In genomic region chr3:132660056-132660744, GRCh38 we compare ENCODE assay signal across 8 cellular contexts. TPM values are rescaled to one million over a fixed set of nuclear protein-coding genes. Genes with fewer than 3 reads are reported as not detected.
A peak's percentile ranks its signal among the peaks of the same experiment; 100 is the strongest.
DNase-seq lines count a peak whose midpoint lies in the region; ATAC-seq and TF ChIP-seq lines count a peak whose summit lies in the region.

TSS of gene UBA5 (plus strand) at chr3:132660329. CDS start at chr3:132660538, 209 bp downstream.

- peaks cover 72% of the 10 kb centered on the region for H3K79me2 ChIP-seq in osteoblast (ENCODE audit: insufficient read depth, low read length)

- H3K4me2 ChIP-seq in osteoblast (ENCODE audit: insufficient read depth, low read length): peak within 1 kb of the TSS; percentile 99

- H3K27me3 ChIP-seq in osteoblast (ENCODE audit: insufficient read depth, low read length) (no peaks in the 10 kb centered on the region), thymus (ENCODE audit: control insufficient read depth, insufficient read depth) (no peaks in the 10 kb centered on the region)

- H3K4me3 ChIP-seq in SK-N-MC (peak within 1 kb of the TSS; percentile 85), osteoblast (ENCODE audit: insufficient read depth, low read length) (peak within 1 kb of the TSS; percentile 95), thymus (ENCODE audit: low read length) (peak within 1 kb of the TSS; percentile 77)

- in situ Hi-C loops in KBM-7 (cut with MboI; ENCODE audit: low pct_unique_long_range_greater_than_20kb, low sequenced_read_pairs): no loop called here

- no peaks in the 10 kb centered on the region for H3K27me3 Mint-ChIP-seq in activated naive CD4-positive, alpha-beta T cell treated with anti-CD3 and anti-CD28 coated beads, Interleukin-2, amount 50 U/mL, for 24 hours

- H4K20me1 ChIP-seq in osteoblast (ENCODE audit: insufficient read depth, low read length): no peaks in the 10 kb centered on the region

- peaks cover 5% of the 10 kb centered on the region for H3K36me3 Mint-ChIP-seq in activated naive CD4-positive, alpha-beta T cell treated with anti-CD3 and anti-CD28 coated beads, Interleukin-2, amount 50 U/mL, for 24 hours

- WGBS in thymus: under 1% methylated on average over 58 of the region's 58 CpGs

- H2AFZ ChIP-seq in osteoblast (ENCODE audit: low read length): peak within 1 kb of the TSS; percentile 98

- peaks cover 14% of the 10 kb centered on the region for H3K4me1 ChIP-seq in osteoblast (ENCODE audit: insufficient read depth, low read length)
- peaks cover 3% of the 10 kb centered on the region for H3K4me1 ChIP-seq in thymus (ENCODE audit: control insufficient read depth, insufficient read depth, low read length)

- H3K9me3 Mint-ChIP-seq in activated naive CD4-positive, alpha-beta T cell treated with anti-CD3 and anti-CD28 coated beads, Interleukin-2, amount 50 U/mL, for 24 hours: no peaks in the 10 kb centered on the region

- H3K27ac ChIP-seq in SK-N-MC (peak within 1 kb of the TSS; percentile 62), osteoblast (ENCODE audit: low read depth, low read length) (peak within 1 kb of the TSS; percentile 96), thymus (ENCODE audit: low read depth) (peak within 1 kb of the TSS; percentile 87)

- H3K27ac Mint-ChIP-seq in activated naive CD4-positive, alpha-beta T cell treated with anti-CD3 and anti-CD28 coated beads, Interleukin-2, amount 50 U/mL, for 24 hours: peak within 1 kb of the TSS; percentile 97

- H3K9me3 ChIP-seq in SK-N-MC (ENCODE audit: low read depth, low read length) (no peaks in the 10 kb centered on the region), osteoblast (ENCODE audit: low read depth, low read length) (no peaks in the 10 kb centered on the region), thymus (ENCODE audit: control insufficient read depth) (no peaks in the 10 kb centered on the region)

- H3K4me3 Mint-ChIP-seq in activated naive CD4-positive, alpha-beta T cell treated with anti-CD3 and anti-CD28 coated beads, Interleukin-2, amount 50 U/mL, for 24 hours: peak within 1 kb of the TSS; percentile 97

- H3K9ac ChIP-seq in SK-N-MC (ENCODE audit: insufficient read length): peak within 1 kb of the TSS; percentile 92

- peak; percentile 75 for ATAC-seq in GM21723 (IDR thresholded peaks at IDR 0.05; ENCODE audit: unreplicated experiment)

- TF ChIP-seq CTCF in osteoblast (IDR thresholded peaks at IDR 0.05; ENCODE audit: extremely low read depth, low read depth, low read length): no peak

- H3K4me1 Mint-ChIP-seq in activated naive CD4-positive, alpha-beta T cell treated with anti-CD3 and anti-CD28 coated beads, Interleukin-2, amount 50 U/mL, for 24 hours: peaks cover 72% of the 10 kb centered on the region

- H3K36me3 ChIP-seq in SK-N-MC (ENCODE audit: insufficient read depth, low read length): 0 out of 2 replicates have a peak, but pooled peaks cover 6% of the 10 kb centered on the region
- no peaks in the 10 kb centered on the region for H3K36me3 ChIP-seq in osteoblast (ENCODE audit: insufficient read depth, low read length)
- no peaks in the 10 kb centered on the region for H3K36me3 ChIP-seq in thymus (ENCODE audit: control insufficient read depth, insufficient read depth)

- peak; percentile 75 for DNase-seq in ELF-1 (ENCODE audit: low read depth, low spot score)
- peak; percentile 83 for DNase-seq in KBM-7
- DNase-seq in SK-N-MC (ENCODE audit: low read depth, low spot score): peak; percentile 64
- DNase-seq in glomerular endothelial cell (ENCODE audit: extremely low read depth, low read depth, low spot score): no peak
- DNase-seq in osteoblast (ENCODE audit: insufficient read length, low spot score, missing footprints): peak; percentile 86

RNA-seq across cellular contexts. Expression of gene UBA5, which starts in this region (rescaled TPM):
- total RNA-seq in glomerular endothelial cell (17.7 and 26.7 TPM in 2 replicates), osteoblast (33.0 and 38.4 TPM in 2 replicates)
- polyA plus RNA-seq in thymus: 42.6 TPM
